8 cellular contexts compared by ENCODE assay signal in genomic region chr12:50111417-50111692, GRCh38. TPM values are rescaled to one million over a fixed set of nuclear protein-coding genes. Genes with fewer than 3 reads are reported as not detected.
DNase-seq lines count a peak whose midpoint lies in the region; FAIRE-seq and TF ChIP-seq lines count a peak whose summit lies in the region.

No MANE protein-coding gene starts in this region.

- H3K36me3 ChIP-seq in ACC112 (ENCODE audit: insufficient read depth, low read length), result no peaks in the 10 kb centered on the region
- peaks cover under 1 to 6% of the 10 kb centered on the region in 2 donors for H3K36me3 ChIP-seq in kidney (ENCODE audit: control insufficient read depth in 1 of 2, insufficient read depth in 2 of 2, low read length in 2 of 2)
- H3K36me3 ChIP-seq in tibial artery, result peaks cover 0 to 7% (median 0%) of the 10 kb centered on the region in 3 donors

- no peaks in the 10 kb centered on the region for H3K9me3 Mint-ChIP-seq in activated naive CD8-positive, alpha-beta T cell (ENCODE audit: low read depth)

- H3K4me1 ChIP-seq in ACC112 (ENCODE audit: control insufficient read depth, insufficient read depth, low read length, unreplicated experiment), result peaks cover 20% of the 10 kb centered on the region
- peaks cover 21 to 39% of the 10 kb centered on the region in 2 donors for H3K4me1 ChIP-seq in kidney (ENCODE audit: control insufficient read depth in 1 of 2, insufficient read depth in 1 of 2, low read depth in 1 of 2, low read length in 2 of 2)
- H3K4me1 ChIP-seq in tibial artery, result peaks cover 0 to 57% (median 44%) of the 10 kb centered on the region in 4 donors

- peaks cover 19% of the 10 kb centered on the region for H3K79me2 ChIP-seq in ACC112 (ENCODE audit: control insufficient read depth, insufficient read depth, low read length, unreplicated experiment)

- intact Hi-C loops in kidney (cut with DNase I) (no loop called here), tibial artery (cut with DNase I; ENCODE audit: low total_unique reads) (loop anchor here (2.0 to 5.0 kb wide), 2 partner anchors 27 to 56 kb away; partner anchors contain the start of genes CERS5 and SMARCD1)

- peaks cover 2% of the 10 kb centered on the region for H3K36me3 Mint-ChIP-seq in activated naive CD8-positive, alpha-beta T cell

- peak overlapping the region; percentile 96 for H3K4me3 Mint-ChIP-seq in activated naive CD8-positive, alpha-beta T cell

- H2AFZ ChIP-seq in ACC112 (ENCODE audit: low read length, unreplicated experiment), result peak overlapping the region; percentile 43

- H3K9ac ChIP-seq in kidney (ENCODE audit: low read length in 2 of 2), result peak overlapping the region; percentile 4 to 80

- TF ChIP-seq CTCF in HFF-Myc (IDR thresholded peaks at IDR 0.05; ENCODE audit: low read depth, low read length, missing control alignments), result no peak
- TF ChIP-seq CTCF in kidney (IDR thresholded peaks at IDR 0.05; ENCODE audit: borderline replicate concordance, extremely low read depth, insufficient read depth), result no peak
- TF ChIP-seq CTCF in tibial artery (IDR thresholded peaks at IDR 0.05), result no peak

- H3K9me3 ChIP-seq in kidney (ENCODE audit: control insufficient read depth in 1 of 2, low read length in 2 of 2) (no peaks in the 10 kb centered on the region), tibial artery (no peaks in the 10 kb centered on the region)

- no peaks in the 10 kb centered on the region for H3K27me3 Mint-ChIP-seq in activated naive CD8-positive, alpha-beta T cell

- H3K4me3 ChIP-seq in ACC112 (ENCODE audit: low read depth, low read length) (peak overlapping the region; percentile 36; the same call in 1 of the 2 replicates), HFF-Myc (replicated peaks; ENCODE audit: low read depth, low read length) (peak overlapping the region; percentile 94), kidney (ENCODE audit: low read length in 2 of 2) (peak overlapping the region; percentile 45 to 49), tibial artery (peak overlapping the region; percentile 38 to 41)

- DNase-seq in HFF-Myc (ENCODE audit: extremely low read depth, low read depth) (no peak), kidney (no peak), tibial artery (no peak), NCI-H1436 (lab: John Stamatoyannopoulos, UW) (no peak), C1 segment of cervical spinal cord (lab: John Stamatoyannopoulos, UW) (no peak)
- no peak for DNase-seq in stimulated activated CD4-positive, alpha-beta T cell treated with anti-CD3 and anti-CD28 coated beads, Interleukin-4, amount 100 ng/mL, for 1 hour

- FAIRE-seq in kidney (lab: Jason Lieb, UNC), result no peak

- H3K27me3 ChIP-seq in ACC112 (ENCODE audit: insufficient read depth, low read length) (no peaks in the 10 kb centered on the region), tibial artery (no peaks in the 10 kb centered on the region)

- peaks cover 29% of the 10 kb centered on the region for H3K4me1 Mint-ChIP-seq in activated naive CD8-positive, alpha-beta T cell (ENCODE audit: low read depth)

- H3K27ac ChIP-seq in ACC112 (ENCODE audit: low read depth, low read length) (peak overlapping the region; percentile 58), kidney (ENCODE audit: low read depth in 2 of 2, low read length in 2 of 2) (peak overlapping the region; percentile 97), tibial artery (peak overlapping the region; percentile 97 to 99)

- peak overlapping the region; percentile 77 for H3K27ac Mint-ChIP-seq in activated naive CD8-positive, alpha-beta T cell

RNA-seq across cellular contexts. Expression of gene COX14, which starts 0.7 kb away (rescaled TPM):
- 68.2 TPM for total RNA-seq in kidney
- polyA plus RNA-seq in kidney (ENCODE audit: insufficient read depth, low read depth, low replicate concordance), result 242 TPM

RNA-seq across cellular contexts. Expression of gene GPD1, which starts 7.5 kb away (rescaled TPM):
- total RNA-seq in kidney, result 15.1 TPM
- 139 TPM for polyA plus RNA-seq in kidney (ENCODE audit: insufficient read depth, low read depth, low replicate concordance)

RNA-seq across cellular contexts. Expression of gene SMARCD1, which starts 26.2 kb away (rescaled TPM):
- 51.1 TPM for total RNA-seq in kidney
- 21.9 TPM for polyA plus RNA-seq in kidney (ENCODE audit: insufficient read depth, low read depth, low replicate concordance)

RNA-seq across cellular contexts. Expression of gene ASIC1, which starts 54.0 kb away (rescaled TPM):
- 1.6 TPM for total RNA-seq in kidney
- polyA plus RNA-seq in kidney (ENCODE audit: insufficient read depth, low read depth, low replicate concordance), result 0.99 TPM

RNA-seq across cellular contexts. Expression of gene CERS5, which starts 55.8 kb away (rescaled TPM):
- total RNA-seq in kidney, result 52.1 TPM
- polyA plus RNA-seq in kidney (ENCODE audit: insufficient read depth, low read depth, low replicate concordance), result 40.2 TPM

Comparison
In these comparisons a context has a peak if more than half of its experiments do, and no peak if none do; other contexts are left out.
1. H3K4me3 ChIP-seq: peak in every context shown above with its lines; median percentile 94 in HFF-Myc; 47 in kidney; 40 in tibial artery; 36 in ACC112.